In genomic region chr3:5750874-5751273, GRCh38 we compare ENCODE assay signal across 24 cellular contexts.
A peak's percentile ranks its signal among the peaks of the same experiment; 100 is the strongest.
DNase-seq lines count a peak whose midpoint lies in the region; ATAC-seq, FAIRE-seq and TF ChIP-seq lines count a peak whose summit lies in the region.
"Had no signal": no experiment of that assay in that cellular context is flagged by ENCODE, and none has a peak within 500 bp of the region (broad histone marks: within the 10 kb centered on the region; RNA-seq: fewer than 3 reads in every experiment).

No MANE protein-coding gene starts in this region.

- TF ChIP-seq EP300 in A549 (IDR thresholded peaks at IDR 0.05) (no peak), K562 (IDR thresholded peaks at IDR 0.05; ENCODE audit: low read length) (no peak), esophagus muscularis mucosa (IDR thresholded peaks at IDR 0.05) (no peak)

- no peaks in the 10 kb centered on the region for H3K79me2 ChIP-seq in K562 (ENCODE audit: control insufficient read depth, insufficient read depth, low read length)

- no peak overlapping the region for H3K4me2 ChIP-seq in A549
- H3K4me2 ChIP-seq in K562 (ENCODE audit: insufficient read depth, low read length): no peak overlapping the region
- H3K4me2 ChIP-seq: BLaER1 treated with 17β-estradiol and CSF1 and Interleukin-3, amounts not matched to agents 10 nM and 100 nM had no signal

- no peak overlapping the region for H3K9ac ChIP-seq in K562 (ENCODE audit: insufficient read depth in 1 of 2, low read depth in 2 of 2, low read length in 2 of 2)
- H3K9ac ChIP-seq: BLaER1 treated with 17β-estradiol and CSF1 and Interleukin-3, amounts not matched to agents 10 nM and 100 nM had no signal

- TF ChIP-seq CTCF in A549 (IDR thresholded peaks at IDR 0.05): no peak
- TF ChIP-seq CTCF in D721Med (IDR thresholded peaks at IDR 0.05; ENCODE audit: insufficient read depth, missing control alignments): no peak
- TF ChIP-seq CTCF in K562 (IDR thresholded peaks at IDR 0.05 in 2 of 3, conservative IDR thresholded peaks at IDR 0.05 in 1 of 3; ENCODE audit: insufficient read depth in 2 of 3, low read depth in 1 of 3, low read length in 3 of 3): no peak
- TF ChIP-seq CTCF in esophagus muscularis mucosa (IDR thresholded peaks at IDR 0.05): no peak

- H3K36me3 ChIP-seq in K562 (ENCODE audit: control insufficient read depth, insufficient read depth, low read length) (no peaks in the 10 kb centered on the region), esophagus muscularis mucosa (no peaks in the 10 kb centered on the region)
- H3K36me3 ChIP-seq: BLaER1 treated with 17β-estradiol and CSF1 and Interleukin-3, amounts not matched to agents 10 nM and 100 nM had no signal

- H4K20me1 ChIP-seq in K562 (replicated peaks; ENCODE audit: control insufficient read depth, insufficient read depth, low read length): no peaks in the 10 kb centered on the region
- H4K20me1 ChIP-seq: BLaER1 treated with 17β-estradiol and CSF1 and Interleukin-3, amounts not matched to agents 10 nM and 100 nM had no signal

- DNase-seq in A549 (ENCODE audit: low read depth in 1 of 2, low spot score in 1 of 2) (no peak), D721Med (ENCODE audit: insufficient read length, low spot score) (no peak), K562 (ENCODE audit: extremely low read depth in 1 of 4, low spot score in 3 of 4) (no peak), esophagus muscularis mucosa (ENCODE audit: extremely low spot score) (no peak)
- DNase-seq: 8988T; AML-193; Caco-2; Calu3; CD4-positive, alpha-beta T cell; CD8-positive, alpha-beta T cell; DMS 273 treated with DMSO at 0.1 percent for 48 hours; DMS153; DMS53; DMS79; DND-41; EL; GDM1 had no signal

- FAIRE-seq in A549 (lab: Jason Lieb, UNC) (no peak), D721Med (lab: Jason Lieb, UNC) (peak; percentile 72), K562 (lab: Jason Lieb, UNC) (no peak)
- FAIRE-seq: A204.1, GM12878, GM12892, GM18507 had no signal

- POLR2A ChIA-PET in A549 (lab: Yijun Ruan, JAX): no interaction called here
- POLR2A ChIA-PET in K562 (lab: Yijun Ruan, JAX): no interaction called here

- H3K9me3 ChIP-seq in A549 (no peaks in the 10 kb centered on the region), K562 (replicated peaks; ENCODE audit: control insufficient read depth, insufficient read depth, low read depth, low read length) (no peaks in the 10 kb centered on the region), esophagus muscularis mucosa (no peaks in the 10 kb centered on the region)
- H3K9me3 ChIP-seq: BLaER1 treated with 17β-estradiol and CSF1 and Interleukin-3, amounts not matched to agents 10 nM and 100 nM; Caco-2 had no signal

- TF ChIP-seq POLR2A in A549 (IDR thresholded peaks at IDR 0.05; ENCODE audit: low read length) (no peak), K562 (conservative IDR thresholded peaks at IDR 0.05) (no peak), esophagus muscularis mucosa (IDR thresholded peaks at IDR 0.05; ENCODE audit: low read depth) (no peak)

- H3K4me3 ChIP-seq in A549 (no peak overlapping the region), K562 (no peak overlapping the region), esophagus muscularis mucosa (no peak overlapping the region)
- H3K4me3 ChIP-seq: BLaER1 treated with 17β-estradiol and CSF1 and Interleukin-3, amounts not matched to agents 10 nM and 100 nM; GM12878 had no signal

- H2AFZ ChIP-seq in K562 (ENCODE audit: low read depth, low read length): no peak overlapping the region

- in situ Hi-C loops in K562 (cut with MboI): no loop called here

- no peak for ATAC-seq in A549
- no peak for ATAC-seq in K562
- no peak for ATAC-seq in HG02571 (IDR thresholded peaks at IDR 0.05; ENCODE audit: unreplicated experiment)
- ATAC-seq: CD8-positive, alpha-beta T cell; GM12878 had no signal

- H3K27me3 ChIP-seq in K562 (ENCODE audit: control insufficient read depth in 2 of 2, insufficient read depth in 2 of 2, low read length in 2 of 2) (no peaks in the 10 kb centered on the region), esophagus muscularis mucosa (no peaks in the 10 kb centered on the region)
- H3K27me3 ChIP-seq: BLaER1 treated with 17β-estradiol and CSF1 and Interleukin-3, amounts not matched to agents 10 nM and 100 nM had no signal

- BruUV-seq in K562 (replicated peaks; lab: Mats Ljungman, UMichigan): no TSS peak

- H3K4me1 ChIP-seq in A549 (no peaks in the 10 kb centered on the region), K562 (replicated peaks in 1 of 2; ENCODE audit: control insufficient read depth in 2 of 2, insufficient read depth in 2 of 2, low read length in 2 of 2) (peaks cover 0 to 10% of the 10 kb centered on the region in 2 experiments; a peak in 3 of 5 replicates), esophagus muscularis mucosa (no peaks in the 10 kb centered on the region)
- H3K4me1 ChIP-seq: Caco-2 had no signal

- no peak overlapping the region for H3K27ac ChIP-seq in A549
- H3K27ac ChIP-seq in K562 (ENCODE audit: extremely low read depth, low read depth, low read length): no peak overlapping the region
- H3K27ac ChIP-seq in esophagus muscularis mucosa (replicated peaks in 1 of 4): no peak overlapping the region
- H3K27ac ChIP-seq: BLaER1 treated with 17β-estradiol and CSF1 and Interleukin-3, amounts not matched to agents 10 nM and 100 nM; C4-2B had no signal

- intact Hi-C loops in K562 (cut with micrococcal nuclease): no loop called here
- intact Hi-C loops in esophagus muscularis mucosa (cut with DNase I): no loop called here

- H3K9me1 ChIP-seq in K562 (ENCODE audit: control insufficient read depth, insufficient read depth, low read length): no peaks in the 10 kb centered on the region

- TF ChIP-seq RAD21 in A549 (conservative IDR thresholded peaks at IDR 0.05 in 1 of 2, IDR thresholded peaks at IDR 0.05 in 1 of 2): no peak
- TF ChIP-seq RAD21 in K562 (CRISPR knock-in tag; conservative IDR thresholded peaks at IDR 0.05 in 1 of 2, IDR thresholded peaks at IDR 0.05 in 1 of 2): no peak

- CTCF ChIA-PET in A549 (lab: Yijun Ruan, JAX) (no interaction called here), K562 (lab: Yijun Ruan, JAX; ENCODE audit: low intra/inter-chr PET ratio) (no interaction called here)

TF ChIP-seq in A549, 52 proteins besides CTCF, POLR2A, EP300 and RAD21 (continues in another document):
- TF ChIP-seq USF2 (IDR thresholded peaks at IDR 0.05) (no peak), MAFK (IDR thresholded peaks at IDR 0.05; ENCODE audit: partially characterized antibody) (peak; percentile 35), HOXB5 (CRISPR knock-in tag; IDR thresholded peaks at IDR 0.05) (no peak), HOXA7 (CRISPR knock-in tag; IDR thresholded peaks at IDR 0.05) (no peak), PBX3 (IDR thresholded peaks at IDR 0.05) (no peak)

TF ChIP-seq in K562, 482 proteins besides CTCF, POLR2A, EP300 and RAD21 (continues in another document):
- TF ChIP-seq RBM17 (IDR thresholded peaks at IDR 0.05; ENCODE audit: borderline replicate concordance, low read depth, low read length) (no peak), ZNF311 (CRISPR knock-in tag; IDR thresholded peaks at IDR 0.05) (no peak), ZBTB11 (CRISPR knock-in tag; IDR thresholded peaks at IDR 0.05) (no peak), ZNF717 (CRISPR knock-in tag; IDR thresholded peaks at IDR 0.05) (no peak), U2AF2 (optimal IDR thresholded peaks at IDR 0.05; ENCODE audit: low read depth, low read length) (no peak), ZNF354B (CRISPR knock-in tag; IDR thresholded peaks at IDR 0.05) (no peak)
- TF ChIP-seq, protein P1, sequence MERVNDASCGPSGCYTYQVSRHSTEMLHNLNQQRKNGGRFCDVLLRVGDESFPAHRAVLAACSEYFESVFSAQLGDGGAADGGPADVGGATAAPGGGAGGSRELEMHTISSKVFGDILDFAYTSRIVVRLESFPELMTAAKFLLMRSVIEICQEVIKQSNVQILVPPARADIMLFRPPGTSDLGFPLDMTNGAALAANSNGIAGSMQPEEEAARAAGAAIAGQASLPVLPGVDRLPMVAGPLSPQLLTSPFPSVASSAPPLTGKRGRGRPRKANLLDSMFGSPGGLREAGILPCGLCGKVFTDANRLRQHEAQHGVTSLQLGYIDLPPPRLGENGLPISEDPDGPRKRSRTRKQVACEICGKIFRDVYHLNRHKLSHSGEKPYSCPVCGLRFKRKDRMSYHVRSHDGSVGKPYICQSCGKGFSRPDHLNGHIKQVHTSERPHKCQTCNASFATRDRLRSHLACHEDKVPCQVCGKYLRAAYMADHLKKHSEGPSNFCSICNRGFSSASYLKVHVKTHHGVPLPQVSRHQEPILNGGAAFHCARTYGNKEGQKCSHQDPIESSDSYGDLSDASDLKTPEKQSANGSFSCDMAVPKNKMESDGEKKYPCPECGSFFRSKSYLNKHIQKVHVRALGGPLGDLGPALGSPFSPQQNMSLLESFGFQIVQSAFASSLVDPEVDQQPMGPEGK (CRISPR knock-in tag; IDR thresholded peaks at IDR 0.05; ENCODE audit: borderline replicate concordance): no peak
- TF ChIP-seq, protein P2, sequence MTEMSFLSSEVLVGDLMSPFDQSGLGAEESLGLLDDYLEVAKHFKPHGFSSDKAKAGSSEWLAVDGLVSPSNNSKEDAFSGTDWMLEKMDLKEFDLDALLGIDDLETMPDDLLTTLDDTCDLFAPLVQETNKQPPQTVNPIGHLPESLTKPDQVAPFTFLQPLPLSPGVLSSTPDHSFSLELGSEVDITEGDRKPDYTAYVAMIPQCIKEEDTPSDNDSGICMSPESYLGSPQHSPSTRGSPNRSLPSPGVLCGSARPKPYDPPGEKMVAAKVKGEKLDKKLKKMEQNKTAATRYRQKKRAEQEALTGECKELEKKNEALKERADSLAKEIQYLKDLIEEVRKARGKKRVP (CRISPR knock-in tag; IDR thresholded peaks at IDR 0.05): no peak

Comparison
In these comparisons a context has a peak if more than half of its experiments do, and no peak if none do; other contexts are left out.
1. Of the 35 proteins assayed by ChIP-seq in both K562 and A549: peak only in K562: none; only in A549: none; in both: MAFK; in neither: 34.